Comparison of ENCODE assay signal across 9 cellular contexts in genomic region chr2:24456610-24457556, GRCh38. TPM values are rescaled to one million over a fixed set of nuclear protein-coding genes. Genes with fewer than 3 reads are reported as not detected.
DNase-seq lines count a peak whose midpoint lies in the region; ATAC-seq and TF ChIP-seq lines count a peak whose summit lies in the region.
"Had no signal": no experiment of that assay in that cellular context is flagged by ENCODE, and none has a peak within 500 bp of the region (broad histone marks: within the 10 kb centered on the region; RNA-seq: fewer than 3 reads in every experiment).

No MANE protein-coding gene starts in this region.

- no peak overlapping the region for H3K23ac ChIP-seq in mesenchymal stem cell (ENCODE audit: low read length in 2 of 2)

- dilution Hi-C loops in mammary epithelial cell (cut with HindIII; ENCODE audit: low sequenced_read_pairs), result no loop called here

- WGBS in mammary epithelial cell (ENCODE audit: low coverage, missing lambda C conversion rate), result 51% methylated on average over 8 of the region's 8 CpGs
- WGBS in mesenchymal stem cell, result 38% methylated on average over 7 of the region's 8 CpGs

- H3K9ac ChIP-seq in mammary epithelial cell (ENCODE audit: insufficient read depth, low read length), result no peak overlapping the region
- H3K9ac ChIP-seq in mesenchymal stem cell (ENCODE audit: low read length), result peak overlapping the region; percentile 0

- TF ChIP-seq CTCF in mammary epithelial cell (conservative IDR thresholded peaks at IDR 0.05 in 1 of 2, IDR thresholded peaks at IDR 0.05 in 1 of 2; ENCODE audit: extremely low read depth in 1 of 2, insufficient read depth in 1 of 2, low read depth in 1 of 2, low read length in 2 of 2) (no peak), osteocyte (IDR thresholded peaks at IDR 0.05) (no peak)

- no peak overlapping the region for H4K91ac ChIP-seq in mesenchymal stem cell (ENCODE audit: low read length)

- H3K36me3 Mint-ChIP-seq in osteocyte (ENCODE audit: unreplicated experiment), result no peaks in the 10 kb centered on the region

- H3K36me3 ChIP-seq in mammary epithelial cell (ENCODE audit: insufficient read depth, low read length), result no peaks in the 10 kb centered on the region
- H3K36me3 ChIP-seq in mesenchymal stem cell (ENCODE audit: control insufficient read depth in 1 of 2, insufficient read depth in 2 of 2, low read depth in 1 of 2, low read length in 2 of 2), result no peaks in the 10 kb centered on the region

- no peaks in the 10 kb centered on the region for H3K79me2 ChIP-seq in mammary epithelial cell (ENCODE audit: insufficient read depth, low read length)

- H3K4me3 ChIP-seq in mammary epithelial cell (replicated peaks in 1 of 3; ENCODE audit: insufficient read depth in 1 of 3, low read depth in 2 of 3, low read length in 3 of 3) (no peak overlapping the region), mesenchymal stem cell (ENCODE audit: insufficient read depth in 1 of 2, low read depth in 1 of 2, low read length in 2 of 2) (no peak overlapping the region)
- H3K4me3 ChIP-seq: skin epidermis had no signal

- no peak overlapping the region for H2AFZ ChIP-seq in mammary epithelial cell (ENCODE audit: low read depth, low read length)
- H2AFZ ChIP-seq in mesenchymal stem cell (ENCODE audit: low read depth, low read length), result no peak overlapping the region

- CTCF ChIA-PET in mammary epithelial cell (lab: Charles Lee; ENCODE audit: low non-redundant PET), result interaction anchor here (0.6 kb wide), 1 partner anchor 39 kb away, joined by 3 read pairs; no protein-coding TSS in a partner anchor

- H3K4me1 ChIP-seq in mammary epithelial cell (ENCODE audit: insufficient read depth, low read length) (peaks cover 17% of the 10 kb centered on the region), mesenchymal stem cell (ENCODE audit: control insufficient read depth, insufficient read depth, low read depth, low read length) (peaks cover 3% of the 10 kb centered on the region)

- H4K20me1 ChIP-seq in mammary epithelial cell (ENCODE audit: insufficient read depth, low read length), result no peaks in the 10 kb centered on the region

- no peak overlapping the region for H2AK5ac ChIP-seq in mesenchymal stem cell (ENCODE audit: low read length, severe bottlenecking)

- intact Hi-C loops in mammary epithelial cell (cut with micrococcal nuclease), result no loop called here

- in situ Hi-C loops in mammary epithelial cell (cut with MboI; ENCODE audit: low sequenced_read_pairs in 2 of 2), result no loop called here

- no peak overlapping the region for H3K4me3 Mint-ChIP-seq in osteocyte (ENCODE audit: unreplicated experiment)

- H3K14ac ChIP-seq in mesenchymal stem cell (ENCODE audit: low read length in 2 of 2), result no peak overlapping the region

- H3K27me3 ChIP-seq in mammary epithelial cell (ENCODE audit: insufficient read depth, low read length) (no peaks in the 10 kb centered on the region), mesenchymal stem cell (ENCODE audit: control insufficient read depth in 1 of 2, insufficient read depth in 1 of 2, low read length in 2 of 2) (no peaks in the 10 kb centered on the region)

- no peaks in the 10 kb centered on the region for H3K79me1 ChIP-seq in mesenchymal stem cell (replicated peaks; ENCODE audit: low read length, poor library complexity, severe bottlenecking)

- no peak overlapping the region for H3K4ac ChIP-seq in mesenchymal stem cell (ENCODE audit: low read depth in 1 of 2, low read length in 2 of 2)

- H3K27me3 Mint-ChIP-seq in osteocyte (ENCODE audit: unreplicated experiment), result peaks cover 2% of the 10 kb centered on the region

- peak; percentile 3 for DNase-seq in stimulated activated CD4-positive, alpha-beta T cell treated with anti-CD3 and anti-CD28 coated beads, Interleukin-12 subunit alpha, Interleukin-12 subunit beta, amount 100 ng/mL, for 4 hours
- DNase-seq in stimulated activated CD4-positive, alpha-beta T cell treated with anti-CD3 and anti-CD28 coated beads, Interleukin-4, amount 100 ng/mL, for 4 hours, result no peak
- peak; percentile 70 for DNase-seq in mammary epithelial cell
- DNase-seq in mesenchymal stem cell, result peak; percentile 69
- DNase-seq in NCI-H774 (lab: John Stamatoyannopoulos, UW), result no peak
- DNase-seq in KG1 (lab: John Stamatoyannopoulos, UW), result no peak
- no peak for DNase-seq in osteocyte (ENCODE audit: extremely low spot score, unreplicated experiment)

- no peak overlapping the region for H3K18ac ChIP-seq in mesenchymal stem cell (ENCODE audit: low read depth in 1 of 2, low read length in 2 of 2)

- BruUV-seq in mammary epithelial cell (replicated peaks; lab: Mats Ljungman, UMichigan), result no TSS peak

- no peak overlapping the region for H3K27ac Mint-ChIP-seq in osteocyte (ENCODE audit: unreplicated experiment)

- H3K27ac ChIP-seq in mammary epithelial cell (ENCODE audit: insufficient read depth, low read depth, low read length), result no peak overlapping the region
- no peak overlapping the region for H3K27ac ChIP-seq in mesenchymal stem cell (ENCODE audit: low read length, poor library complexity, severe bottlenecking)

- H2BK15ac ChIP-seq in mesenchymal stem cell (ENCODE audit: low read depth, poor library complexity, severe bottlenecking), result no peak overlapping the region

- H4K8ac ChIP-seq in mesenchymal stem cell (ENCODE audit: low read length), result no peak overlapping the region

- peaks cover 11% of the 10 kb centered on the region for H3K4me1 Mint-ChIP-seq in osteocyte (ENCODE audit: unreplicated experiment)

- no peak for ATAC-seq in HG03095 (IDR thresholded peaks at IDR 0.05; ENCODE audit: unreplicated experiment)

- H3K9me3 ChIP-seq in mammary epithelial cell (replicated peaks; ENCODE audit: insufficient read depth, low read length) (no peaks in the 10 kb centered on the region), mesenchymal stem cell (ENCODE audit: control insufficient read depth, low read length) (no peaks in the 10 kb centered on the region)

- no peak overlapping the region for H2BK120ac ChIP-seq in mesenchymal stem cell (ENCODE audit: low read depth, low read length)

- H3K4me2 ChIP-seq in mammary epithelial cell (ENCODE audit: insufficient read depth, low read depth, low read length), result no peak overlapping the region
- no peak overlapping the region for H3K4me2 ChIP-seq in mesenchymal stem cell (ENCODE audit: low read length, poor library complexity, severe bottlenecking)

- no peaks in the 10 kb centered on the region for H3K9me3 Mint-ChIP-seq in osteocyte (ENCODE audit: unreplicated experiment)

- H2BK12ac ChIP-seq in mesenchymal stem cell (ENCODE audit: low read length in 2 of 2), result no peak overlapping the region

- H2BK5ac ChIP-seq in mesenchymal stem cell (ENCODE audit: low read depth, low read length, poor library complexity, severe bottlenecking), result no peak overlapping the region

RNA-seq across cellular contexts. Expression of gene NCOA1, which starts 34.2 kb away (rescaled TPM):
- total RNA-seq in mammary epithelial cell (10 to 100 TPM; 10.9 to 13.2 TPM), osteocyte (29.0 and 35.1 TPM in 2 replicates)
- polyA plus RNA-seq in mammary epithelial cell, result 4.0 TPM
- polyA minus RNA-seq in mammary epithelial cell, result 22.8 TPM
- polyA plus RNA-seq in mesenchymal stem cell (2013, experiment 1 of 2), result 15.8 TPM
- 15.6 TPM for polyA plus RNA-seq in mesenchymal stem cell (2013, experiment 2 of 2)

Comparison
In these comparisons a context has a peak if more than half of its experiments do, and no peak if none do; other contexts are left out.
1. DNase-seq: peak in stimulated activated CD4-positive, alpha-beta T cell treated with anti-CD3 and anti-CD28 coated beads, Interleukin-12 subunit alpha, Interleukin-12 subunit beta, amount 100 ng/mL, for 4 hours (single experiment), mammary epithelial cell (single experiment) and mesenchymal stem cell (single experiment); none in stimulated activated CD4-positive, alpha-beta T cell treated with anti-CD3 and anti-CD28 coated beads, Interleukin-4, amount 100 ng/mL, for 4 hours (0 of 2), NCI-H774 (single experiment), KG1 (single experiment) and osteocyte (single experiment).